Comparison of ENCODE assay signal across 8 cellular contexts in genomic region chr3:63863150-63864007, GRCh38. TPM values are rescaled to one million over a fixed set of nuclear protein-coding genes. Genes with fewer than 3 reads are reported as not detected.
A peak's percentile ranks its signal among the peaks of the same experiment; 100 is the strongest.
DNase-seq lines count a peak whose midpoint lies in the region; ATAC-seq and TF ChIP-seq lines count a peak whose summit lies in the region.

A gene with protein sequence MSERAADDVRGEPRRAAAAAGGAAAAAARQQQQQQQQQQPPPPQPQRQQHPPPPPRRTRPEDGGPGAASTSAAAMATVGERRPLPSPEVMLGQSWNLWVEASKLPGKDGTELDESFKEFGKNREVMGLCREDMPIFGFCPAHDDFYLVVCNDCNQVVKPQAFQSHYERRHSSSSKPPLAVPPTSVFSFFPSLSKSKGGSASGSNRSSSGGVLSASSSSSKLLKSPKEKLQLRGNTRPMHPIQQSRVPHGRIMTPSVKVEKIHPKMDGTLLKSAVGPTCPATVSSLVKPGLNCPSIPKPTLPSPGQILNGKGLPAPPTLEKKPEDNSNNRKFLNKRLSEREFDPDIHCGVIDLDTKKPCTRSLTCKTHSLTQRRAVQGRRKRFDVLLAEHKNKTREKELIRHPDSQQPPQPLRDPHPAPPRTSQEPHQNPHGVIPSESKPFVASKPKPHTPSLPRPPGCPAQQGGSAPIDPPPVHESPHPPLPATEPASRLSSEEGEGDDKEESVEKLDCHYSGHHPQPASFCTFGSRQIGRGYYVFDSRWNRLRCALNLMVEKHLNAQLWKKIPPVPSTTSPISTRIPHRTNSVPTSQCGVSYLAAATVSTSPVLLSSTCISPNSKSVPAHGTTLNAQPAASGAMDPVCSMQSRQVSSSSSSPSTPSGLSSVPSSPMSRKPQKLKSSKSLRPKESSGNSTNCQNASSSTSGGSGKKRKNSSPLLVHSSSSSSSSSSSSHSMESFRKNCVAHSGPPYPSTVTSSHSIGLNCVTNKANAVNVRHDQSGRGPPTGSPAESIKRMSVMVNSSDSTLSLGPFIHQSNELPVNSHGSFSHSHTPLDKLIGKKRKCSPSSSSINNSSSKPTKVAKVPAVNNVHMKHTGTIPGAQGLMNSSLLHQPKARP (plus strand): TSS chr3:63863867. CDS start chr3:63912599, 48,732 bp downstream.
Gene THOC7, minus strand, starts transcription at chr3:63863805. Its CDS starts 15 bp downstream, at chr3:63863790.

- H3K36me3 Mint-ChIP-seq in dendritic cell treated with granulocyte-macrophage colony-stimulating factor and Interleukin-4, amounts not matched to agents 40 ng/mL and 50 ng/mL, for 4 days (ENCODE audit: low read depth) = peaks cover 27% of the 10 kb centered on the region

- peak within 1 kb of the TSS; percentile 94 for H3K4me3 Mint-ChIP-seq in dendritic cell treated with granulocyte-macrophage colony-stimulating factor and Interleukin-4, amounts not matched to agents 40 ng/mL and 50 ng/mL, for 4 days

- no peaks in the 10 kb centered on the region for H3K36me3 ChIP-seq in right lobe of liver

- TF ChIP-seq POLR2A in NB4 (IDR thresholded peaks at IDR 0.05; ENCODE audit: extremely low read depth, insufficient read length) (peak; percentile 34), right lobe of liver (IDR thresholded peaks at IDR 0.05) (peak; percentile 57)

- intact Hi-C loops in dendritic cell treated with granulocyte-macrophage colony-stimulating factor and Interleukin-4, amounts not matched to agents 40 ng/mL and 50 ng/mL, for 4 days (cut with micrococcal nuclease) = loop anchor here (1.0 to 5.0 kb wide), 3 partner anchors 49 to 160 kb away; partner anchors contain the start of genes PSMD6 and SCAANT1
- intact Hi-C loops in right lobe of liver (cut with DNase I) = loop anchor here in 1 of 2 donors (10.0 kb wide), 1 partner anchor 131 kb away; no protein-coding TSS in a partner anchor

- H3K27me3 ChIP-seq in right lobe of liver = no peaks in the 10 kb centered on the region

- DNase-seq in DMS 273 (lab: John Stamatoyannopoulos, UW; ENCODE audit: unreplicated experiment) (peak; percentile 65), DMS 273 treated with DMSO at 0.1 percent for 48 hours (lab: John Stamatoyannopoulos, UW) (no peak), HEK293T (ENCODE audit: extremely low spot score) (peak; percentile 69), NB4 (ENCODE audit: low read depth) (peak; percentile 72), right lobe of liver (peak; percentile 76 to 81 (median 81))
- peak; percentile 46 to 52 for DNase-seq in activated CD4-positive, alpha-beta T cell treated with anti-CD3 and anti-CD28 coated beads, Interleukin-2, amount 50 U/mL, for 24 hours (ENCODE audit: low read depth in 1 of 2, low spot score in 1 of 2)
- peak; percentile 61 to 67 for DNase-seq in stimulated activated CD4-positive, alpha-beta T cell treated with anti-CD3 and anti-CD28 coated beads, Interleukin-4, amount 100 ng/mL, for 4 hours

- TF ChIP-seq CTCF in NB4 (IDR thresholded peaks at IDR 0.05; ENCODE audit: low read depth, low read length) (no peak), right lobe of liver (IDR thresholded peaks at IDR 0.05) (no peak)

- POLR2A ChIA-PET in HEK293T (lab: Yijun Ruan, JAX) = interaction anchor here (1.0 to 1.4 kb wide), 6 partner anchors 9 to 51 kb away, joined by 3 to 8 read pairs (median 4); no protein-coding TSS in a partner anchor

- CTCF ChIA-PET in HEK293T (lab: Yijun Ruan, JAX) = no interaction called here

- WGBS in right lobe of liver (ENCODE audit: insufficient coverage, low coverage, low lambda C conversion rate, missing lambda C conversion rate) = under 1% methylated on average over 27 of the region's 98 CpGs

- no peaks in the 10 kb centered on the region for H3K27me3 Mint-ChIP-seq in dendritic cell treated with granulocyte-macrophage colony-stimulating factor and Interleukin-4, amounts not matched to agents 40 ng/mL and 50 ng/mL, for 4 days

- H3K9me3 Mint-ChIP-seq in dendritic cell treated with granulocyte-macrophage colony-stimulating factor and Interleukin-4, amounts not matched to agents 40 ng/mL and 50 ng/mL, for 4 days = no peaks in the 10 kb centered on the region

- ATAC-seq in right lobe of liver = peak; percentile 69 to 87 (median 84)

- H3K4me1 Mint-ChIP-seq in dendritic cell treated with granulocyte-macrophage colony-stimulating factor and Interleukin-4, amounts not matched to agents 40 ng/mL and 50 ng/mL, for 4 days (ENCODE audit: low read depth) = peaks cover 54% of the 10 kb centered on the region

- peak within 1 kb of the TSS; percentile 87 to 96 (median 93) for H3K27ac ChIP-seq in right lobe of liver

- no peaks in the 10 kb centered on the region for H3K9me3 ChIP-seq in right lobe of liver

- H3K4me3 ChIP-seq in NB4 (ENCODE audit: low read depth, low read length) = peak within 1 kb of the TSS; percentile 91
- peak within 1 kb of the TSS; percentile 90 to 95 (median 93) for H3K4me3 ChIP-seq in right lobe of liver

- peaks cover 0 to 13% (median 3%) of the 10 kb centered on the region in 4 donors for H3K4me1 ChIP-seq in right lobe of liver

- peak within 1 kb of the TSS; percentile 95 for H3K27ac Mint-ChIP-seq in dendritic cell treated with granulocyte-macrophage colony-stimulating factor and Interleukin-4, amounts not matched to agents 40 ng/mL and 50 ng/mL, for 4 days

TF ChIP-seq in HEK293T, 16 proteins besides CTCF, POLR2A, EP300 and RAD21:
- TF ChIP-seq FOXA1 (IDR thresholded peaks at IDR 0.05) = no peak
- no peak for TF ChIP-seq TARDBP (IDR thresholded peaks at IDR 0.05)
- TF ChIP-seq, protein P1, sequence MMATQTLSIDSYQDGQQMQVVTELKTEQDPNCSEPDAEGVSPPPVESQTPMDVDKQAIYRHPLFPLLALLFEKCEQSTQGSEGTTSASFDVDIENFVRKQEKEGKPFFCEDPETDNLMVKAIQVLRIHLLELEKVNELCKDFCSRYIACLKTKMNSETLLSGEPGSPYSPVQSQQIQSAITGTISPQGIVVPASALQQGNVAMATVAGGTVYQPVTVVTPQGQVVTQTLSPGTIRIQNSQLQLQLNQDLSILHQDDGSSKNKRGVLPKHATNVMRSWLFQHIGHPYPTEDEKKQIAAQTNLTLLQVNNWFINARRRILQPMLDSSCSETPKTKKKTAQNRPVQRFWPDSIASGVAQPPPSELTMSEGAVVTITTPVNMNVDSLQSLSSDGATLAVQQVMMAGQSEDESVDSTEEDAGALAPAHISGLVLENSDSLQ (IDR thresholded peaks at IDR 0.05) = no peak
- TF ChIP-seq ZNF384 (IDR thresholded peaks at IDR 0.05) = no peak
- peak; percentile 64; the same call in 1 of the 2 replicates for TF ChIP-seq LEF1 (IDR thresholded peaks at IDR 0.05; ENCODE audit: borderline replicate concordance)
- TF ChIP-seq CTBP1 (IDR thresholded peaks at IDR 0.05; ENCODE audit: borderline replicate concordance) = no peak
- TF ChIP-seq L3MBTL2 (conservative IDR thresholded peaks at IDR 0.05) = peak; percentile 70
- TF ChIP-seq SP1 (IDR thresholded peaks at IDR 0.05) = no peak
- TF ChIP-seq HDGF (IDR thresholded peaks at IDR 0.05; ENCODE audit: borderline replicate concordance) = no peak
- TF ChIP-seq BHLHE40 (IDR thresholded peaks at IDR 0.05; ENCODE audit: borderline replicate concordance) = no peak
- TF ChIP-seq ARNT (IDR thresholded peaks at IDR 0.05) = 0 out of 2 replicates have a peak, but pooled peaks have one; percentile 29

RNA-seq across cellular contexts. Expression of the first gene that starts in this region (rescaled TPM):
- total RNA-seq in right lobe of liver = 10 to 100 TPM; 14.6 to 18.6 (median 15.0) TPM

RNA-seq across cellular contexts. Expression of gene THOC7, which starts in this region (rescaled TPM):
- 10 to 100 TPM; 21.8 to 38.8 (median 28.7) TPM for total RNA-seq in right lobe of liver
